1 cellular context compared by ENCODE assay signal in genomic region chr10:5146920-5147254, GRCh38.
A peak's percentile ranks its signal among the peaks of the same experiment; 100 is the strongest.
TF ChIP-seq lines count a peak whose summit lies in the region.

No MANE protein-coding gene starts in this region.

TF ChIP-seq in HepG2, 621 proteins besides CTCF, POLR2A, EP300 and RAD21 (continues in another document):
- TF ChIP-seq RFX3 (CRISPR knock-in tag; IDR thresholded peaks at IDR 0.05) (no peak), ETV5 (CRISPR knock-in tag; IDR thresholded peaks at IDR 0.05; ENCODE audit: borderline replicate concordance) (no peak), SRSF9 (IDR thresholded peaks at IDR 0.05; ENCODE audit: borderline replicate concordance, insufficient read depth, low read depth, low read length, poor library complexity, severe bottlenecking) (no peak), TAF1 (CRISPR knock-in tag; IDR thresholded peaks at IDR 0.05) (no peak), PPARG (CRISPR knock-in tag; conservative IDR thresholded peaks at IDR 0.05) (no peak), RBAK (CRISPR knock-in tag; IDR thresholded peaks at IDR 0.05) (no peak), ZNF790 (CRISPR knock-in tag; IDR thresholded peaks at IDR 0.05; ENCODE audit: borderline replicate concordance) (no peak), MLX (CRISPR knock-in tag; IDR thresholded peaks at IDR 0.05) (no peak), ZNF83 (CRISPR knock-in tag; IDR thresholded peaks at IDR 0.05; ENCODE audit: borderline replicate concordance) (no peak), RARG (CRISPR knock-in tag; IDR thresholded peaks at IDR 0.05; ENCODE audit: low read depth) (no peak), U2AF2 (IDR thresholded peaks at IDR 0.05; ENCODE audit: low read depth, low read length) (no peak), ZNF20 (CRISPR knock-in tag; IDR thresholded peaks at IDR 0.05) (0 out of 2 replicates have a peak, but pooled peaks have one; percentile 8), ZNF569 (CRISPR knock-in tag; IDR thresholded peaks at IDR 0.05; ENCODE audit: borderline replicate concordance) (no peak), ZNF136 (CRISPR knock-in tag; IDR thresholded peaks at IDR 0.05; ENCODE audit: low read depth) (no peak), E2F1 (CRISPR knock-in tag; IDR thresholded peaks at IDR 0.05) (no peak), ZNF687 (CRISPR knock-in tag; IDR thresholded peaks at IDR 0.05) (no peak), FOXP4 (CRISPR knock-in tag; IDR thresholded peaks at IDR 0.05) (no peak), HOXA9 (CRISPR knock-in tag; IDR thresholded peaks at IDR 0.05; ENCODE audit: borderline replicate concordance) (no peak), SIX4 (CRISPR knock-in tag; IDR thresholded peaks at IDR 0.05) (no peak), ZNF232 (CRISPR knock-in tag; IDR thresholded peaks at IDR 0.05; ENCODE audit: borderline replicate concordance) (no peak), ZBTB3 (CRISPR knock-in tag; IDR thresholded peaks at IDR 0.05; ENCODE audit: borderline replicate concordance, low read depth) (no peak), RAD51 (IDR thresholded peaks at IDR 0.05; ENCODE audit: borderline replicate concordance) (no peak), TARDBP (CRISPR knock-in tag; IDR thresholded peaks at IDR 0.05) (no peak), CERS6 (CRISPR knock-in tag; IDR thresholded peaks at IDR 0.05) (no peak), ZFP82 (CRISPR knock-in tag; IDR thresholded peaks at IDR 0.05; ENCODE audit: borderline replicate concordance) (no peak), ZNF276 (CRISPR knock-in tag; IDR thresholded peaks at IDR 0.05; ENCODE audit: low read depth) (peak; percentile 15; the same call in 1 of the 2 replicates), HHEX (CRISPR knock-in tag; IDR thresholded peaks at IDR 0.05) (no peak), BORCS8-MEF2B (CRISPR knock-in tag; IDR thresholded peaks at IDR 0.05) (no peak), ZNF367 (CRISPR knock-in tag; IDR thresholded peaks at IDR 0.05; ENCODE audit: borderline replicate concordance) (no peak), ZNF496 (CRISPR knock-in tag; IDR thresholded peaks at IDR 0.05; ENCODE audit: insufficient replicate concordance) (no peak), KIAA2018 (CRISPR knock-in tag; IDR thresholded peaks at IDR 0.05; ENCODE audit: borderline replicate concordance) (no peak), HMG20B (CRISPR knock-in tag; conservative IDR thresholded peaks at IDR 0.05) (0 out of 2 replicates have a peak, but pooled peaks have one; percentile 16), DBP (CRISPR knock-in tag; IDR thresholded peaks at IDR 0.05; ENCODE audit: not compliant biosample characterization) (no peak), CENPBD1 (CRISPR knock-in tag; IDR thresholded peaks at IDR 0.05; ENCODE audit: borderline replicate concordance, low read depth) (no peak), ZSCAN31 (CRISPR knock-in tag; IDR thresholded peaks at IDR 0.05; ENCODE audit: low read depth) (no peak), MBNL3 (CRISPR knock-in tag; conservative IDR thresholded peaks at IDR 0.05) (no peak), TBP (CRISPR knock-in tag; IDR thresholded peaks at IDR 0.05) (no peak), TP53 (CRISPR knock-in tag; conservative IDR thresholded peaks at IDR 0.05) (no peak), BCL3 (CRISPR knock-in tag; IDR thresholded peaks at IDR 0.05) (no peak), ZFY (CRISPR knock-in tag; IDR thresholded peaks at IDR 0.05) (no peak), NFKBIZ (CRISPR knock-in tag; IDR thresholded peaks at IDR 0.05) (no peak)
